Comparison of ENCODE assay signal across 8 cellular contexts in the genomic region with DNA sequence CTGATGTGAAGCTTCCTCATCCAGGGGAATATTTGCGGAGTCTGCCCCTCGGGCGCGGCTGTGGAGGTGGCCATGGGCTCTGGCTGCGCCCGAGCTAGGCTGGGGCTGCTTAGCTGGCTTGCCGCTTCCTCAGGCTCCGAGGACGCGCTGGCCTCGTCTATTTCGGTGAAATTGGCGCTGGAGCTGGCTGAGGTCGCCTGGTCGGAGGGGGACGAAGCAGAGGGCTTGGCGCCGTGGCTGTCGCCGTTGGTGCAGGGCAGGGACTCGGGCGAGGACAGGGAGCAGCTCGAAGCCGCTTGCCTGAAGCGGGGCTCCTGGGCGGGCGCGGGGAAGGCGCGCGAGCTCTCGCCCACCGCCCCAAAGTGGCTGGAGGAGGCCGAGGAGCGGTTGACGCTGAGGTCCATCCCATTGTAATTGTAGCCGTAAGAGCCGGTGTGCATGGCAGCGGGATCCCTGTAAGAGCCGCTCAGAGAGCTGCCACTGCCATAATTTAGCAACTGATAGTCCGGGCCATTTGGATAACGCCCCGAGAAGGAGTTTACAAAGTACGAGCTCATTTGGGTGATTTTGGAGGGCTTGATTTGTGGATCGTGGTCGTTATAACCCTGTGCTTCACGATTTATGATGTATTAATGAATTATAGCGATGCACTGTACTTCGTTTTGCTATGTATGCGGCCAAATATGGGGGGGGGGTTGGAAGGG. TPM values are rescaled to one million over a fixed set of nuclear protein-coding genes. Genes with fewer than 3 reads are reported as not detected.
DNase-seq lines count a peak whose midpoint lies in the region; ATAC-seq and TF ChIP-seq lines count a peak whose summit lies in the region.

A gene (minus strand): TSS at position 654 of the 704 bp plus-strand sequence. CDS start 97 bp downstream, at position 557.

- DNase-seq in DMS153 treated with DMSO at 0.1 percent for 48 hours (lab: John Stamatoyannopoulos, UW; ENCODE audit: unreplicated experiment) (peak; percentile 54), NCI-H146 (lab: John Stamatoyannopoulos, UW) (peak; percentile 67), colonic mucosa (no peak), cerebellum (ENCODE audit: low spot score) (no peak), NCI-H774 (lab: John Stamatoyannopoulos, UW) (no peak), NK-92 (lab: John Stamatoyannopoulos, UW; ENCODE audit: unreplicated experiment) (no peak)
- DNase-seq in natural killer cell treated with Interleukin-12 subunit alpha and Interleukin-12 subunit beta and Interleukin-15 and Interleukin-18, amount 100 ng/mL, for 72 hours (ENCODE audit: low spot score) = no peak
- DNase-seq in central memory CD4-positive, alpha-beta T cell = no peak

- ATAC-seq in natural killer cell treated with Interleukin-12 subunit alpha and Interleukin-12 subunit beta and Interleukin-15 and Interleukin-18, amount 100 ng/mL, for 72 hours = peak; percentile 26 to 43

- H3K9me3 Mint-ChIP-seq in natural killer cell treated with Interleukin-12 subunit alpha and Interleukin-12 subunit beta and Interleukin-15 and Interleukin-18, amount 100 ng/mL, for 72 hours = no peaks in the 10 kb centered on the region

- intact Hi-C loops in colonic mucosa (cut with DNase I) = no loop called here

- peaks cover 43 to 49% of the 10 kb centered on the region in 2 donors for H3K4me1 Mint-ChIP-seq in natural killer cell treated with Interleukin-12 subunit alpha and Interleukin-12 subunit beta and Interleukin-15 and Interleukin-18, amount 100 ng/mL, for 72 hours (ENCODE audit: low read depth in 2 of 2)

- H3K9me3 ChIP-seq in colonic mucosa = no peaks in the 10 kb centered on the region

- H3K4me1 ChIP-seq in colonic mucosa = no peaks in the 10 kb centered on the region

- H3K9ac ChIP-seq in colonic mucosa (ENCODE audit: low read depth in 2 of 2, low read length in 2 of 2) = peak within 1 kb of the TSS; percentile 58 to 80

- H3K4me3 ChIP-seq in colonic mucosa = peak within 1 kb of the TSS; percentile 27

- no peaks in the 10 kb centered on the region for H3K27me3 ChIP-seq in colonic mucosa

- peak within 1 kb of the TSS; percentile 37 to 39 for H3K27ac Mint-ChIP-seq in natural killer cell treated with Interleukin-12 subunit alpha and Interleukin-12 subunit beta and Interleukin-15 and Interleukin-18, amount 100 ng/mL, for 72 hours

- peak within 1 kb of the TSS; percentile 63 for H3K27ac ChIP-seq in colonic mucosa

- peaks cover 8% of the 10 kb centered on the region for H3K36me3 ChIP-seq in colonic mucosa

- peak within 1 kb of the TSS; percentile 88 for H3K4me3 Mint-ChIP-seq in natural killer cell treated with Interleukin-12 subunit alpha and Interleukin-12 subunit beta and Interleukin-15 and Interleukin-18, amount 100 ng/mL, for 72 hours

- TF ChIP-seq CTCF in colonic mucosa (IDR thresholded peaks at IDR 0.05) = no peak

- H3K36me3 Mint-ChIP-seq in natural killer cell treated with Interleukin-12 subunit alpha and Interleukin-12 subunit beta and Interleukin-15 and Interleukin-18, amount 100 ng/mL, for 72 hours = no peaks in the 10 kb centered on the region

- H3K27me3 Mint-ChIP-seq in natural killer cell treated with Interleukin-12 subunit alpha and Interleukin-12 subunit beta and Interleukin-15 and Interleukin-18, amount 100 ng/mL, for 72 hours = peaks cover 51 to 59% of the 10 kb centered on the region in 2 donors

RNA-seq across cellular contexts. Expression of the gene that starts here (rescaled TPM):
- total RNA-seq in colonic mucosa (10 to 100 TPM; 11.0 to 22.7 TPM), cerebellum (not detected)
- total RNA-seq in natural killer cell treated with Interleukin-12 subunit alpha and Interleukin-12 subunit beta and Interleukin-15 and Interleukin-18, amount 100 ng/mL, for 72 hours = under 1 TPM in 1 of 2 donors, not detected in 1; 0.70 TPM

Comparison
In these comparisons a context has a peak if more than half of its experiments do, and no peak if none do; other contexts are left out.
1. RNA of the gene that starts here (total RNA-seq): 11.0 to 22.7 TPM in colonic mucosa; 0.70 TPM in natural killer cell treated with Interleukin-12 subunit alpha and Interleukin-12 subunit beta and Interleukin-15 and Interleukin-18, amount 100 ng/mL, for 72 hours and not detected in cerebellum (single experiment); every median in the first group is over 4 times any median in the second.
2. Peak in ATAC-seq in natural killer cell treated with Interleukin-12 subunit alpha and Interleukin-12 subunit beta and Interleukin-15 and Interleukin-18, amount 100 ng/mL, for 72 hours; RNA of the gene not detected or under 1 TPM.
3. DNase-seq: peak in DMS153 treated with DMSO at 0.1 percent for 48 hours (single experiment) and NCI-H146 (single experiment); none in colonic mucosa (single experiment), natural killer cell treated with Interleukin-12 subunit alpha and Interleukin-12 subunit beta and Interleukin-15 and Interleukin-18, amount 100 ng/mL, for 72 hours (single experiment), central memory CD4-positive, alpha-beta T cell (single experiment), cerebellum (single experiment), NCI-H774 (single experiment) and NK-92 (single experiment).